ENCODE assay signal across 9 cellular contexts in the genomic region with DNA sequence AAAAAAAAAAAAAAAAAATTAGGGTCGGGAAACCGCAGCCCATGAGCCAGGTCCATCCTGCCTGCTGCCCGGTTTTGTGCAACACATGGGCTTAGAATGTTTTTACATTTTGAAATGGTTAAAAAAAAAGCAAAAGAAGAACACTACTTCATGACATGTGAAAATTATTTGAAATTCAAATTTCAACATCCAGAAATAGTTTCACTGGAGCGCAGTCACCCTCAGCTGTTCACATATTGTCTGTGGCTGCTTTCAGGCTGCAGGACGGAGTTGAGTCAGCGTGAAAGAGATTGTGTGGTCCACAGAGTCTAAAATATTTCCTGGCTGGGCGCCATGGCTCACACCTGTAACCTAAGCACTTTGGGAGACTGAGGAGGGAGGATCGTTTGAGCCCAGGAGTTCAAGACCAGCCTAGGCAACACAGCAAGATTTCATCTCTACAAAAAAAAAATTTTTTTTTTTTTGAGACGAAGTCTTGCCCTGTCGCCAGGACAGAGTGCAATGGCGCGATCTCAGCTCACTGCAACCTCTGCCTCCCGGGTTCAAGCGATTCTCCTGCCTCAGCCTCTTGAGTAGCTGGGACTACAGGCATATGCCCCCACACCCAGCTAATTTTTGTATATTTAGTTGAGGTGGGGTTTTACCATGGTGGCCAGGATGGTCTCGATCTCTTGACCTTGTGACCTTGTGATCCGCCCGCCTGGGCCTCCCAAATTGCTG.
DNase-seq lines count a peak whose midpoint lies in the region; ATAC-seq and TF ChIP-seq lines count a peak whose summit lies in the region.
"Had no signal": no experiment of that assay in that cellular context is flagged by ENCODE, and none has a peak within 500 bp of the region (broad histone marks: within the 10 kb centered on the region; RNA-seq: fewer than 3 reads in every experiment).

No MANE protein-coding gene starts in this region.

- peaks cover 45% of the 10 kb centered on the region for H3K4me1 ChIP-seq in OCI-LY3 (ENCODE audit: low read length)

- peak overlapping the region; percentile 56 for H3K4me2 ChIP-seq in OCI-LY3 (ENCODE audit: low read length)

- H4K20me1 ChIP-seq in OCI-LY3 (ENCODE audit: insufficient read depth, low read length): no peaks in the 10 kb centered on the region

- no peak overlapping the region for H2AFZ ChIP-seq in OCI-LY3 (ENCODE audit: low read depth, low read length)

- no peaks in the 10 kb centered on the region for H3K79me2 ChIP-seq in OCI-LY3 (ENCODE audit: low read length)

- DNase-seq in activated T-cell treated with anti-CD3 and anti-CD28 coated beads for 48 hours (ENCODE audit: low read depth): peak; percentile 22
- DNase-seq in activated T-cell treated with anti-CD3 and anti-CD28 coated beads, Interleukin-2, amount 50 U/mL, for 1 hour: no peak
- no peak for DNase-seq in stimulated activated effector memory CD8-positive, alpha-beta T cell treated with anti-CD3 and anti-CD28 coated beads, Interleukin-12 subunit alpha, Interleukin-12 subunit beta, amount 100 ng/mL, for 72 hours (ENCODE audit: low spot score in 2 of 2)
- DNase-seq in NCI-H1092 treated with DMSO at 0.1 percent for 48 hours (lab: John Stamatoyannopoulos, UW): no peak
- no peak for DNase-seq in midbrain (lab: John Stamatoyannopoulos, UW)
- DNase-seq in NCI-H226: no peak

- peak overlapping the region; percentile 76 for H3K27ac ChIP-seq in OCI-LY3 (ENCODE audit: low read length)

- peak overlapping the region; percentile 45; the same call in 1 of the 2 replicates for H3K9ac ChIP-seq in OCI-LY3 (ENCODE audit: low read length)

- peak; percentile 87 for ATAC-seq in HG02840 (IDR thresholded peaks at IDR 0.05; ENCODE audit: low FRiP score, unreplicated experiment)
- ATAC-seq in stimulated activated effector memory CD8-positive, alpha-beta T cell treated with anti-CD3 and anti-CD28 coated beads, Interleukin-12 subunit alpha, Interleukin-12 subunit beta, amount 100 ng/mL, for 72 hours: peak; percentile 79
- ATAC-seq: left colon had no signal

- H3K9me3 Mint-ChIP-seq in stimulated activated effector memory CD8-positive, alpha-beta T cell treated with anti-CD3 and anti-CD28 coated beads, Interleukin-12 subunit alpha, Interleukin-12 subunit beta, amount 100 ng/mL, for 72 hours: no peaks in the 10 kb centered on the region

- no peak for TF ChIP-seq CTCF in OCI-LY3 (IDR thresholded peaks at IDR 0.05; ENCODE audit: low read depth, low read length)

- no peak overlapping the region for H3K27ac Mint-ChIP-seq in stimulated activated effector memory CD8-positive, alpha-beta T cell treated with anti-CD3 and anti-CD28 coated beads, Interleukin-12 subunit alpha, Interleukin-12 subunit beta, amount 100 ng/mL, for 72 hours

- peaks cover 60% of the 10 kb centered on the region for H3K27me3 ChIP-seq in OCI-LY3 (ENCODE audit: low read depth, low read length)

- no peaks in the 10 kb centered on the region for H3K36me3 ChIP-seq in OCI-LY3 (replicated peaks; ENCODE audit: low read depth, low read length)

- peak overlapping the region; percentile 53 for H3K4me3 ChIP-seq in OCI-LY3 (ENCODE audit: low read length)

- H3K4me3 Mint-ChIP-seq in stimulated activated effector memory CD8-positive, alpha-beta T cell treated with anti-CD3 and anti-CD28 coated beads, Interleukin-12 subunit alpha, Interleukin-12 subunit beta, amount 100 ng/mL, for 72 hours: no peak overlapping the region

- no peaks in the 10 kb centered on the region for H3K36me3 Mint-ChIP-seq in stimulated activated effector memory CD8-positive, alpha-beta T cell treated with anti-CD3 and anti-CD28 coated beads, Interleukin-12 subunit alpha, Interleukin-12 subunit beta, amount 100 ng/mL, for 72 hours

- H3K4me1 Mint-ChIP-seq in stimulated activated effector memory CD8-positive, alpha-beta T cell treated with anti-CD3 and anti-CD28 coated beads, Interleukin-12 subunit alpha, Interleukin-12 subunit beta, amount 100 ng/mL, for 72 hours: no peaks in the 10 kb centered on the region

- H3K9me3 ChIP-seq in OCI-LY3 (ENCODE audit: insufficient read depth, low read length): no peaks in the 10 kb centered on the region
